Comparison of ENCODE assay signal across 19 cellular contexts in genomic region chr1:221945669-221946068, GRCh38.
DNase-seq lines count a peak whose midpoint lies in the region; FAIRE-seq and TF ChIP-seq lines count a peak whose summit lies in the region.
"Had no signal": no experiment of that assay in that cellular context is flagged by ENCODE, and none has a peak within 500 bp of the region (broad histone marks: within the 10 kb centered on the region; RNA-seq: fewer than 3 reads in every experiment).

No MANE protein-coding gene starts in this region.

- H3K36me3 ChIP-seq in MM.1S (replicated peaks; ENCODE audit: insufficient read depth, low read length) (no peaks in the 10 kb centered on the region), H1 (ENCODE audit: control insufficient read depth in 2 of 4, insufficient read depth in 4 of 4, low read length in 3 of 4) (no peaks in the 10 kb centered on the region), WERI-Rb-1 (no peaks in the 10 kb centered on the region), tibial nerve (no peaks in the 10 kb centered on the region)
- H3K36me3 ChIP-seq: SJCRH30 had no signal

- H4K5ac ChIP-seq in H1 (ENCODE audit: insufficient read length, low read depth, low read length): no peak overlapping the region

- no peak overlapping the region for H2BK5ac ChIP-seq in H1 (ENCODE audit: low read depth, low read length)

- TF ChIP-seq EP300 in H1 (IDR thresholded peaks at IDR 0.05; ENCODE audit: borderline replicate concordance in 1 of 2, low read depth in 2 of 2, low read length in 2 of 2) (no peak), tibial nerve (IDR thresholded peaks at IDR 0.05) (no peak)

- no peaks in the 10 kb centered on the region for H4K20me1 ChIP-seq in MM.1S (ENCODE audit: insufficient read depth, low read length)
- H4K20me1 ChIP-seq in H1 (replicated peaks in 1 of 2; ENCODE audit: control insufficient read depth in 1 of 2, insufficient read depth in 2 of 2, low read length in 2 of 2): no peaks in the 10 kb centered on the region

- H3K79me2 ChIP-seq in MM.1S (ENCODE audit: low read length) (no peaks in the 10 kb centered on the region), H1 (ENCODE audit: control insufficient read depth in 1 of 2, insufficient read depth in 2 of 2, low read length in 2 of 2) (no peaks in the 10 kb centered on the region)

- H3K27ac ChIP-seq in 22Rv1 (no peak overlapping the region), C4-2B (no peak overlapping the region), MM.1S (ENCODE audit: low read length) (no peak overlapping the region), H1 (ENCODE audit: low read depth, low read length) (no peak overlapping the region), WERI-Rb-1 (no peak overlapping the region), tibial nerve (no peak overlapping the region)
- H3K27ac ChIP-seq: KMS-11, PC-9, SJCRH30 had no signal

- H2BK12ac ChIP-seq in H1 (ENCODE audit: low read depth, low read length): no peak overlapping the region

- H3K4me1 ChIP-seq in MM.1S (ENCODE audit: low read length) (no peaks in the 10 kb centered on the region), H1 (replicated peaks in 1 of 4; ENCODE audit: control insufficient read depth in 3 of 4, insufficient read depth in 4 of 4, low read length in 3 of 4) (no peaks in the 10 kb centered on the region), tibial nerve (no peaks in the 10 kb centered on the region)
- H3K4me1 ChIP-seq: SJCRH30 had no signal

- no peaks in the 10 kb centered on the region for H3F3A ChIP-seq in MM.1S (ENCODE audit: insufficient read depth, low read length)

- no peak overlapping the region for H2BK15ac ChIP-seq in H1 (ENCODE audit: low read length)

- H2BK20ac ChIP-seq in H1 (ENCODE audit: low read length): no peak overlapping the region

- TF ChIP-seq CTCF in 22Rv1 (IDR thresholded peaks at IDR 0.05) (peak; percentile 25), C4-2B (conservative IDR thresholded peaks at IDR 0.05) (0 out of 2 replicates have a peak, but pooled peaks have one; percentile 10), MM.1S (IDR thresholded peaks at IDR 0.05; ENCODE audit: low read length) (peak; percentile 13; the same call in 1 of the 2 replicates), H1 (IDR thresholded peaks at IDR 0.05; ENCODE audit: control extremely low read depth in 1 of 3, insufficient read depth in 1 of 3, low read depth in 1 of 3, low read length in 3 of 3) (peak in 2 of 3 experiments; percentile 27 to 44; a peak in 2 of 4 replicates), WERI-Rb-1 (IDR thresholded peaks at IDR 0.05; ENCODE audit: low read depth, low read length) (no peak), tibial nerve (IDR thresholded peaks at IDR 0.05) (no peak), lower leg skin (IDR thresholded peaks at IDR 0.05) (no peak)

- no peaks in the 10 kb centered on the region for H3K9me2 ChIP-seq in MM.1S (replicated peaks; ENCODE audit: insufficient read depth, low read length)

- CTCF ChIA-PET in H1 (lab: Charles Lee; ENCODE audit: partially characterized antibody): interaction anchor here (1.1 to 1.5 kb wide), 2 partner anchors 20 to 45 kb away, joined by 3 read pairs; no protein-coding TSS in a partner anchor

- 79% methylated on average over 1 of the region's 1 CpG; no CpG with 5 or more reads in 1 of the 2 experiments for WGBS in H1 (ENCODE audit: extremely low coverage in 1 of 2, insufficient coverage in 1 of 2, insufficient read length in 1 of 2, insufficient replicate concordance in 2 of 2, low coverage in 1 of 2, low lambda C conversion rate in 2 of 2, missing lambda C conversion rate in 1 of 2), 2 experiments
- WGBS in tibial nerve, 2 donors: 80 to 90% methylated on average over 1 of the region's 1 CpG
- 88 to 100% methylated on average over 1 of the region's 1 CpG for WGBS in lower leg skin, 2 donors

- H3K9me3 ChIP-seq in MM.1S (replicated peaks; ENCODE audit: insufficient read depth, low read length) (no peaks in the 10 kb centered on the region), H1 (ENCODE audit: insufficient read depth in 2 of 2, low read depth in 1 of 2, low read length in 1 of 2) (0 out of 4 replicates have a peak, but pooled peaks cover 0 to 3% of the 10 kb centered on the region in 2 experiments), WERI-Rb-1 (ENCODE audit: severe bottlenecking) (no peaks in the 10 kb centered on the region), tibial nerve (peaks cover 0 to 18% (median 0%) of the 10 kb centered on the region in 4 donors)
- H3K9me3 ChIP-seq: SJCRH30 had no signal

- H3K4me2 ChIP-seq in MM.1S (ENCODE audit: low read depth, low read length) (no peak overlapping the region), H1 (ENCODE audit: insufficient read depth in 1 of 2, low read depth in 2 of 2, low read length in 2 of 2) (no peak overlapping the region)
- H3K4me2 ChIP-seq: KMS-11, PC-9 had no signal

- no peak overlapping the region for H2AFZ ChIP-seq in MM.1S (ENCODE audit: low read length)
- no peak overlapping the region for H2AFZ ChIP-seq in H1 (ENCODE audit: low read length)
- H2AFZ ChIP-seq: PC-9 had no signal

- no peak overlapping the region for H4K8ac ChIP-seq in H1 (ENCODE audit: extremely low read depth, insufficient read depth, low read length)

- no peak overlapping the region for H2BK120ac ChIP-seq in H1 (replicated peaks; ENCODE audit: low read depth, low read length)

- H3K27me3 ChIP-seq in MM.1S (replicated peaks; ENCODE audit: insufficient read depth, low read length) (no peaks in the 10 kb centered on the region), H1 (replicated peaks in 1 of 4; ENCODE audit: control insufficient read depth in 3 of 4, extremely low read depth in 1 of 4, insufficient read depth in 3 of 4, low read length in 3 of 4) (no peaks in the 10 kb centered on the region), WERI-Rb-1 (ENCODE audit: insufficient read depth, low read depth, severe bottlenecking) (no peaks in the 10 kb centered on the region), tibial nerve (no peaks in the 10 kb centered on the region)
- H3K27me3 ChIP-seq: SJCRH30 had no signal

- no peak overlapping the region for H3K23ac ChIP-seq in H1 (ENCODE audit: insufficient read length)

- no peaks in the 10 kb centered on the region for H3K79me1 ChIP-seq in H1 (ENCODE audit: low read depth, low read length)

- no peak overlapping the region for H4K91ac ChIP-seq in H1 (replicated peaks; ENCODE audit: insufficient read length, low read length)

- FAIRE-seq in H1 (lab: Jason Lieb, UNC): no peak
- FAIRE-seq: GM12891, H54 had no signal

- H2AK5ac ChIP-seq in H1 (ENCODE audit: low read depth, low read length): no peak overlapping the region

- TF ChIP-seq POLR2A in H1 (IDR thresholded peaks at IDR 0.05; ENCODE audit: control extremely low read depth in 1 of 2, low read depth in 2 of 2, low read length in 2 of 2) (no peak), tibial nerve (IDR thresholded peaks at IDR 0.05) (no peak), lower leg skin (IDR thresholded peaks at IDR 0.05) (no peak)

- H3K4ac ChIP-seq in H1 (replicated peaks; ENCODE audit: insufficient read length, low read depth, low read length): no peak overlapping the region

- H3K14ac ChIP-seq in H1 (ENCODE audit: insufficient read length): no peak overlapping the region

- H3K9ac ChIP-seq in MM.1S (ENCODE audit: low read length) (no peak overlapping the region), H1 (replicated peaks in 1 of 4; ENCODE audit: extremely low read depth in 1 of 4, low read depth in 3 of 4, low read length in 3 of 4) (no peak overlapping the region)
- H3K9ac ChIP-seq: KMS-11 had no signal

- no peak overlapping the region for H3K56ac ChIP-seq in H1 (replicated peaks; ENCODE audit: insufficient read length, low read depth, low read length)

- DNase-seq in MM.1S (no peak), H1 (ENCODE audit: low read depth in 1 of 2, low spot score in 2 of 2) (no peak), WERI-Rb-1 (no peak), tibial nerve (ENCODE audit: low spot score in 2 of 2) (no peak), lower leg skin (ENCODE audit: low spot score in 2 of 2) (no peak), glomerular visceral epithelial cell (ENCODE audit: extremely low spot score) (no peak)
- DNase-seq: AML-193, GF-D8, NCI-H1417 treated with DMSO at 0.1 percent for 48 hours, NCI-H1930, NCI-H510A treated with DMSO at 0.1 percent for 48 hours, NCI-H82, PC-9, SJCRH30 had no signal

- peak in 1 of 2 experiments; percentile 4; a peak in 1 of 4 replicates for TF ChIP-seq RAD21 in H1 (IDR thresholded peaks at IDR 0.05 in 1 of 2, conservative IDR thresholded peaks at IDR 0.05 in 1 of 2; ENCODE audit: low read depth in 2 of 2, low read length in 2 of 2)

- POLR2A ChIA-PET in H1 (lab: Charles Lee; ENCODE audit: partially characterized antibody): no interaction called here

- intact Hi-C loops in lower leg skin (cut with DNase I; ENCODE audit: low total_unique reads): no loop called here

- no peaks in the 10 kb centered on the region; the same call in 1 of the 2 replicates for H3K23me2 ChIP-seq in H1 (ENCODE audit: low read depth, low read length)

- H3K4me3 ChIP-seq in MM.1S (ENCODE audit: low read length): no peak overlapping the region
- H3K4me3 ChIP-seq in H1 (ENCODE audit: extremely low read depth in 1 of 4, insufficient read depth in 2 of 4, low read depth in 3 of 4, low read length in 4 of 4): no peak overlapping the region
- H3K4me3 ChIP-seq in WERI-Rb-1 (ENCODE audit: low read depth, low read length): no peak overlapping the region
- H3K4me3 ChIP-seq in tibial nerve: no peak overlapping the region
- no peak overlapping the region for H3K4me3 ChIP-seq in lower leg skin (ENCODE audit: low read depth, poor library complexity, severe bottlenecking)
- H3K4me3 ChIP-seq: PC-9, SJCRH30 had no signal

- H3K18ac ChIP-seq in H1 (ENCODE audit: extremely low read depth, low read length): no peak overlapping the region

TF ChIP-seq in H1, 55 proteins besides CTCF, POLR2A, EP300 and RAD21:
- TF ChIP-seq CREB1 (IDR thresholded peaks at IDR 0.05) (no peak), RNF2 (IDR thresholded peaks at IDR 0.05; ENCODE audit: borderline replicate concordance, low read depth, low read length, missing control alignments, poor library complexity, severe bottlenecking) (no peak), ATF3 (IDR thresholded peaks at IDR 0.05; ENCODE audit: insufficient read depth, low read depth, low read length) (no peak)

Comparison
In these comparisons a context has a peak if more than half of its experiments do, and no peak if none do; other contexts are left out.
1. CTCF ChIP-seq: peak in 22Rv1 (single experiment), C4-2B (single experiment), MM.1S (single experiment) and H1 (2 of 3); none in WERI-Rb-1 (single experiment), tibial nerve (0 of 5) and lower leg skin (0 of 3).